2 cellular contexts compared by ENCODE assay signal in the genomic region with DNA sequence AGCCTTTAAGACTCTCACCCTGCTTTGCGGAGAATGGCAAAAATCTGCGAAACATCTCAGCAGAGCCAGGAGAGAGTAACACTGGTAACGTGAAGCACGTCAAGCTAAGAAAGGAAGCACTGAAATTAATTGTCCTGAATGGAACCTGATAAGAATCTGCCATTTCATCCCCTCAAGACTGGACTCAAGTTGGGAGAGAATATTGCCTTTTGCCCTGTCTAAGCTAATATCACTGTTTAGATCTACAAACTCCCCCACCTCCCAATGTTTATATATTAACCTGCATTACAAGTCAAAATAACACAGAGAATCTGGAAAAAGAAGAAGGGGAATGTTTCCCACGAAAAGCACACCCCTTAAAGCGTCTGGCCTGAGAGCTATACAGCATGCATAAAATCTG.
TF ChIP-seq lines count a peak whose summit lies in the region.

No MANE protein-coding gene starts in this region.

TF ChIP-seq in HepG2, 621 proteins besides CTCF, POLR2A, EP300 and RAD21:
- TF ChIP-seq CBX2 (IDR thresholded peaks at IDR 0.05; ENCODE audit: low read depth, low read length) = 0 out of 2 replicates have a peak, but pooled peaks have one; percentile 9
- no peak for TF ChIP-seq CBX2 (CRISPR knock-in tag; IDR thresholded peaks at IDR 0.05; ENCODE audit: low read depth)
- TF ChIP-seq, protein P1, sequence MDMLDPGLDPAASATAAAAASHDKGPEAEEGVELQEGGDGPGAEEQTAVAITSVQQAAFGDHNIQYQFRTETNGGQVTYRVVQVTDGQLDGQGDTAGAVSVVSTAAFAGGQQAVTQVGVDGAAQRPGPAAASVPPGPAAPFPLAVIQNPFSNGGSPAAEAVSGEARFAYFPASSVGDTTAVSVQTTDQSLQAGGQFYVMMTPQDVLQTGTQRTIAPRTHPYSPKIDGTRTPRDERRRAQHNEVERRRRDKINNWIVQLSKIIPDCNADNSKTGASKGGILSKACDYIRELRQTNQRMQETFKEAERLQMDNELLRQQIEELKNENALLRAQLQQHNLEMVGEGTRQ (IDR thresholded peaks at IDR 0.05; ENCODE audit: low read depth, low read length) = no peak
- TF ChIP-seq, protein P1 (CRISPR knock-in tag; IDR thresholded peaks at IDR 0.05; ENCODE audit: borderline replicate concordance) = no peak

TF ChIP-seq in HEK293T, 16 proteins besides CTCF, POLR2A, EP300 and RAD21:
- TF ChIP-seq CTBP1 (IDR thresholded peaks at IDR 0.05; ENCODE audit: borderline replicate concordance) (no peak), L3MBTL2 (conservative IDR thresholded peaks at IDR 0.05) (no peak), SP1 (IDR thresholded peaks at IDR 0.05) (no peak)
